In the genomic region with DNA sequence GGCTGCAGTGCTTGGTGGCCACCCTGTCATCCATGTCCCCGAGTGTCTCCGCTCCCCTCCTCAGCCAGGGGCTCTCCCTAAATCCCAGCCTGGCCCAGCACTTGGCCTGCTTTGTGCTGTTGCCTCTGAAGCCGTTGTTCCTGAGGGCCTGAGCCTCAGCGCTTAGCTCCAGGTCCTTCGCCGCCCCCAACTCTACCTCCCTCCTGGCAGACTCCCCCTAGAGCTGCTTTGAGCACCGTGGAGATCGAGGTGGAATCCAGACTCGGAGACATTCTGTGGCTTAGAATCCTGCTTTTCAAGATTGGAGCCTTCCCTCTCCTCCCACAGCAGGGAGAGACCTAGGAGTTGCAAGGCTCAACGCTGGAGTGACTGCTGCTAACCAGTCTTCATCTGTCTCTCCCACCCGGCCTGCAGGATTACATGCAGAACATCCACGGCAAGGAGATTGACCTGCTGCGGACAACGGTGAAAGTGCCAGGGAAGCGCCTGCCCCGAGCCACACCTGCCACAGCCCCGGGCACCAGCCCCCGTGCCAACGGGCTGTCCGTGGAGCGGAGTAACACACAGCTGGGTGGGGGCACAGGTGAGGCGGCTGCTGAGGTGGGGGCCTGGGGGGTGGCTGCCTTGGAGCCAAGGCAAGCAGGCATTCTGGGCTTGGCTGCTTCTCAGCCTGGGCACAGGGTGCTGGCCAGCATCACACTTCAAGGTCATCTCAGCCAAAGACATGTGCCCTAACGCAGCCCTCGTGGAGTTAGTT, we compare ENCODE assay signal across 23 cellular contexts. TPM values are rescaled to one million over a fixed set of nuclear protein-coding genes. Genes with fewer than 3 reads are reported as not detected.
DNase-seq lines count a peak whose midpoint lies in the region; ATAC-seq, FAIRE-seq and TF ChIP-seq lines count a peak whose summit lies in the region.
"Had no signal": no experiment of that assay in that cellular context is flagged by ENCODE, and none has a peak within 500 bp of the region (broad histone marks: within the 10 kb centered on the region; RNA-seq: fewer than 3 reads in every experiment).

No MANE protein-coding gene starts in this region.

- H3K4me1 Mint-ChIP-seq in endothelial cell (ENCODE audit: unreplicated experiment) = peaks cover 6% of the 10 kb centered on the region
- H3K4me1 Mint-ChIP-seq: CD4-positive, CD25-positive, alpha-beta regulatory T cell had no signal

- H3K27me3 ChIP-seq in psoas muscle (ENCODE audit: insufficient read depth in 3 of 3, low read length in 2 of 3) = no peaks in the 10 kb centered on the region
- H3K27me3 ChIP-seq: SJSA1 had no signal

- no peaks in the 10 kb centered on the region for H3K9me3 Mint-ChIP-seq in endothelial cell (ENCODE audit: unreplicated experiment)
- H3K9me3 Mint-ChIP-seq: CD4-positive, CD25-positive, alpha-beta regulatory T cell had no signal

- no peaks in the 10 kb centered on the region for H3K9me3 ChIP-seq in kidney (ENCODE audit: control insufficient read depth in 1 of 2, low read length in 2 of 2)
- no peaks in the 10 kb centered on the region for H3K9me3 ChIP-seq in psoas muscle
- H3K9me3 ChIP-seq: SJSA1 had no signal

- H3K27me3 Mint-ChIP-seq in endothelial cell (ENCODE audit: unreplicated experiment) = peaks cover 28% of the 10 kb centered on the region
- H3K27me3 Mint-ChIP-seq: CD4-positive, CD25-positive, alpha-beta regulatory T cell had no signal

- H3K36me3 ChIP-seq in kidney (ENCODE audit: control insufficient read depth in 1 of 2, insufficient read depth in 2 of 2, low read length in 2 of 2) = peaks cover 16 to 31% of the 10 kb centered on the region in 2 donors
- peaks cover 0 to 65% of the 10 kb centered on the region in 2 donors for H3K36me3 ChIP-seq in psoas muscle (ENCODE audit: insufficient read depth in 1 of 2, low read depth in 1 of 2)

- H3K4me1 ChIP-seq in kidney (ENCODE audit: control insufficient read depth in 1 of 2, insufficient read depth in 1 of 2, low read depth in 1 of 2, low read length in 2 of 2) = no peaks in the 10 kb centered on the region
- H3K4me1 ChIP-seq in psoas muscle = no peaks in the 10 kb centered on the region
- H3K4me1 ChIP-seq: SJSA1 had no signal

- H3K4me3 Mint-ChIP-seq in endothelial cell (ENCODE audit: unreplicated experiment) = peak overlapping the region; percentile 37
- H3K4me3 Mint-ChIP-seq: CD4-positive, CD25-positive, alpha-beta regulatory T cell had no signal

- H3K4me3 ChIP-seq in kidney (ENCODE audit: low read length in 2 of 2) (no peak overlapping the region), psoas muscle (no peak overlapping the region)
- H3K4me3 ChIP-seq: SJSA1 had no signal

- no peak overlapping the region for H3K27ac ChIP-seq in kidney (ENCODE audit: low read depth in 2 of 2, low read length in 2 of 2)
- H3K27ac ChIP-seq in psoas muscle = no peak overlapping the region
- H3K27ac ChIP-seq: SJSA1 had no signal

- H3K9ac ChIP-seq in kidney (ENCODE audit: low read length in 2 of 2) = no peak overlapping the region

- H3K36me3 Mint-ChIP-seq in endothelial cell (ENCODE audit: low read depth, unreplicated experiment) = peaks cover 43% of the 10 kb centered on the region

- FAIRE-seq in D721Med (lab: Jason Lieb, UNC) = no peak
- no peak for FAIRE-seq in kidney (lab: Jason Lieb, UNC)

- DNase-seq in D721Med (ENCODE audit: insufficient read length, low spot score) (peak; percentile 17), endothelial cell (ENCODE audit: low spot score) (no peak), kidney (peak; percentile 62), psoas muscle (peak; percentile 4 to 42), DMS114 treated with DMSO at 0.1 percent for 48 hours (lab: John Stamatoyannopoulos, UW; ENCODE audit: unreplicated experiment) (no peak)
- DNase-seq: CD4-positive, CD25-positive, alpha-beta regulatory T cell; DMS79 treated with DMSO at 0.1 percent for 48 hours; H7; MM.1S; NCI-H1048; NCI-H1436 treated with DMSO at 0.1 percent for 48 hours; NCI-H1930; NCI-H345; NCI-H524; NCI-H774; NK-92 treated with Interleukin-12 subunit alpha and Interleukin-12 subunit beta, amount 100 ng/mL, for 24 hours had no signal

- no peak overlapping the region for H3K27ac Mint-ChIP-seq in endothelial cell (ENCODE audit: unreplicated experiment)
- H3K27ac Mint-ChIP-seq: CD4-positive, CD25-positive, alpha-beta regulatory T cell had no signal

- TF ChIP-seq CTCF in D721Med (IDR thresholded peaks at IDR 0.05; ENCODE audit: insufficient read depth, missing control alignments) (no peak), endothelial cell (IDR thresholded peaks at IDR 0.05; ENCODE audit: unreplicated experiment) (no peak), kidney (IDR thresholded peaks at IDR 0.05; ENCODE audit: borderline replicate concordance, extremely low read depth, insufficient read depth) (no peak), psoas muscle (IDR thresholded peaks at IDR 0.05) (no peak)

- ATAC-seq in psoas muscle = peak in 3 of 4 donors; percentile 8 to 40 (median 30)
- ATAC-seq in HG03108 (IDR thresholded peaks at IDR 0.05; ENCODE audit: unreplicated experiment) = no peak
- ATAC-seq in HG03378 (IDR thresholded peaks at IDR 0.05; ENCODE audit: unreplicated experiment) = no peak
- no peak for ATAC-seq in esophagus mucosa
- ATAC-seq: Panc1 had no signal

- WGBS in psoas muscle, 3 donors = 52 to 56% (median 52%) methylated on average over 24 of the region's 24 CpGs

- intact Hi-C loops in kidney (cut with DNase I) (no loop called here), psoas muscle (cut with DNase I) (no loop called here)

RNA-seq across cellular contexts. Expression of a gene that starts 33.3 kb away (rescaled TPM):
- total RNA-seq in endothelial cell (ENCODE audit: unreplicated experiment) = 13.8 TPM
- total RNA-seq in kidney = not detected
- not detected for polyA plus RNA-seq in kidney (ENCODE audit: insufficient read depth, low read depth, low replicate concordance)
- 1 to 10 TPM in 1 of 4 donors, under 1 TPM in 2, not detected in 1; 0.38 to 1.9 (median 0.91) TPM for total RNA-seq in psoas muscle
- polyA plus RNA-seq in psoas muscle = under 1 TPM; 0.07 to 0.93 (median 0.21) TPM
- not detected for total RNA-seq in esophagus mucosa
- total RNA-seq: A673; CD4-positive, CD25-positive, alpha-beta regulatory T cell; SJSA1 had no signal
- polyA plus RNA-seq: BJ; CD4-positive, CD25-positive, alpha-beta regulatory T cell had no signal

RNA-seq across cellular contexts. Expression of a gene that starts 47.9 kb away (rescaled TPM):
- total RNA-seq in endothelial cell (ENCODE audit: unreplicated experiment) (206 TPM), kidney (64.4 TPM), psoas muscle (10 to 100 TPM; 39.3 to 52.2 (median 51.4) TPM), esophagus mucosa (76.1 TPM)
- polyA plus RNA-seq in kidney (ENCODE audit: insufficient read depth, low read depth, low replicate concordance) (35.8 TPM), psoas muscle (10 to 100 TPM; 38.4 to 75.3 (median 44.7) TPM)

RNA-seq across cellular contexts. Expression of a gene that starts 50.9 kb away (rescaled TPM):
- total RNA-seq in endothelial cell (ENCODE audit: unreplicated experiment) (40.8 TPM), kidney (36.9 TPM), psoas muscle (10 to 100 TPM; 41.7 to 55.5 (median 44.4) TPM), esophagus mucosa (23.2 TPM)
- polyA plus RNA-seq in kidney (ENCODE audit: insufficient read depth, low read depth, low replicate concordance) (79.9 TPM), psoas muscle (100 to 1,000 TPM in 1 of 3 donors, 10 to 100 TPM in 2; 76.9 to 121 (median 85.3) TPM)

RNA-seq across cellular contexts. Expression of a gene that starts 52.9 kb away (rescaled TPM):
- total RNA-seq in endothelial cell (ENCODE audit: unreplicated experiment) (not detected), kidney (not detected), psoas muscle (10 to 100 TPM in 3 of 4 donors, 1 to 10 TPM in 1; 9.7 to 29.6 (median 23.0) TPM), esophagus mucosa (not detected)
- polyA plus RNA-seq in kidney (ENCODE audit: insufficient read depth, low read depth, low replicate concordance) (0.22 TPM), psoas muscle (10 to 100 TPM in 2 of 3 donors, 1 to 10 TPM in 1; 3.8 to 25.2 (median 22.5) TPM)
- total RNA-seq: A673; CD4-positive, CD25-positive, alpha-beta regulatory T cell; H7; SJSA1 had no signal
- polyA plus RNA-seq: BJ; CD4-positive, CD25-positive, alpha-beta regulatory T cell had no signal

RNA-seq across cellular contexts. Expression of a gene that starts 53.6 kb away (rescaled TPM):
- 68.0 TPM for total RNA-seq in endothelial cell (ENCODE audit: unreplicated experiment)
- 71.2 TPM for total RNA-seq in kidney
- 116 TPM for polyA plus RNA-seq in kidney (ENCODE audit: insufficient read depth, low read depth, low replicate concordance)
- total RNA-seq in psoas muscle = 100 to 1,000 TPM in 3 of 4 donors, 10 to 100 TPM in 1; 87.1 to 126 (median 111) TPM
- 100 to 1,000 TPM; 132 to 194 (median 151) TPM for polyA plus RNA-seq in psoas muscle
- total RNA-seq in esophagus mucosa = 55.5 TPM

Comparison
In these comparisons a context has a peak if more than half of its experiments do, and no peak if none do; other contexts are left out.
1. DNase-seq: peak in D721Med (single experiment), kidney (single experiment) and psoas muscle (2 of 2); none in endothelial cell (single experiment) and DMS114 treated with DMSO at 0.1 percent for 48 hours (single experiment).
2. ATAC-seq: peak in psoas muscle (3 of 4); none in HG03108 (single experiment), HG03378 (single experiment) and esophagus mucosa (single experiment).